In the genomic region with DNA sequence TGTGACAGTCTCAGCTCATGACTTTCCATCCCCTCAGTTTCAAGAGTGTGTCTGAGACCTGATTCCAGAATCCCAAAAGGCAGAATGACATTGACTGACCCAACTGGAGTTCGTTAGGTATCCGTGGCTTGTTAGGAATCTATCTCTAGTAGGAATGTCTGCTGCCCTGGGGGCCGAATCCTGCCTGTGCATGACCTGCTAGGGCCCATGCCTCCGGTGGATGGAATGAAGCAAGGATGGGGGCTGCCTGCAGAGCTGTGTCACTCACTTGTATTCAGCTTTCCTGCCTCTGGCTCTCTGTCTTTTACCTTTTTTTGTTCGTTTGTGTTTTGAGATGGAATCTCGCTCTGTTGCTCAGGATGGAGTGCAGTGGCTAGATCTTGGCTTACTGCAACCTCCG, we compare ENCODE assay signal across 24 cellular contexts.
DNase-seq lines count a peak whose midpoint lies in the region; ATAC-seq, FAIRE-seq and TF ChIP-seq lines count a peak whose summit lies in the region.
"Had no signal": no experiment of that assay in that cellular context is flagged by ENCODE, and none has a peak within 500 bp of the region (broad histone marks: within the 10 kb centered on the region; RNA-seq: fewer than 3 reads in every experiment).

No MANE protein-coding gene starts in this region.

- H3K27ac Mint-ChIP-seq in WTC11: peak overlapping the region; percentile 61; the same call in 1 of the 2 replicates
- H3K27ac Mint-ChIP-seq: activated CD4-positive, alpha-beta T cell treated with anti-CD3 and anti-CD28 coated beads, Interleukin-2, amount 10 ng/mL, durations not matched to agents 24 days and 14 days; T-helper 2 cell treated with Interferon-gamma antibody and Interleukin-4, amounts not matched to agents 5 μg/mL and 100 μg/mL, for 36 hours had no signal

- H3K9me3 ChIP-seq in iPS DF 6.9 (ENCODE audit: control insufficient read depth, insufficient read depth, low read length) (no peaks in the 10 kb centered on the region), smooth muscle cell (replicated peaks; ENCODE audit: low read depth) (no peaks in the 10 kb centered on the region), pancreas (no peaks in the 10 kb centered on the region)
- H3K9me3 ChIP-seq: neutrophil, prostate gland, suprapubic skin had no signal

- no peaks in the 10 kb centered on the region for H3K27me3 Mint-ChIP-seq in WTC11 (ENCODE audit: low read depth)
- H3K27me3 Mint-ChIP-seq: activated CD4-positive, alpha-beta T cell treated with anti-CD3 and anti-CD28 coated beads, Interleukin-2, amount 10 ng/mL, durations not matched to agents 24 days and 14 days had no signal

- TF ChIP-seq CTCF in WTC11 (IDR thresholded peaks at IDR 0.05) (no peak), smooth muscle cell (IDR thresholded peaks at IDR 0.05; ENCODE audit: borderline replicate concordance, insufficient read depth, poor library complexity, severe bottlenecking) (no peak), pancreas (IDR thresholded peaks at IDR 0.05) (no peak)

- H3K36me3 Mint-ChIP-seq in WTC11: no peaks in the 10 kb centered on the region

- no peak overlapping the region for H3K9ac ChIP-seq in smooth muscle cell (ENCODE audit: low read depth)

- peaks cover 4% of the 10 kb centered on the region; the same call in 1 of the 2 replicates for H3K9me3 Mint-ChIP-seq in WTC11
- H3K9me3 Mint-ChIP-seq: activated CD4-positive, alpha-beta T cell treated with anti-CD3 and anti-CD28 coated beads, Interleukin-2, amount 10 ng/mL, durations not matched to agents 24 days and 14 days; activated T-cell treated with anti-CD3 and anti-CD28 coated beads, Interleukin-2, amount 50 U/mL, for 4 hours; T-helper 2 cell treated with Interferon-gamma antibody and Interleukin-4, amounts not matched to agents 5 μg/mL and 100 μg/mL, for 36 hours had no signal

- H3F3A ChIP-seq in smooth muscle cell (ENCODE audit: low read depth): no peaks in the 10 kb centered on the region

- H3K4me2 ChIP-seq in smooth muscle cell: no peak overlapping the region

- H3K27ac ChIP-seq in iPS DF 6.9 (ENCODE audit: low read length): no peak overlapping the region
- H3K27ac ChIP-seq in smooth muscle cell (ENCODE audit: low read depth): peak overlapping the region; percentile 61
- H3K27ac ChIP-seq in pancreas: no peak overlapping the region
- H3K27ac ChIP-seq: C4-2B, neutrophil, prostate gland, suprapubic skin had no signal

- DNase-seq in HTR-8/SVneo (ENCODE audit: insufficient read length, low spot score) (no peak), WTC11 (ENCODE audit: low spot score) (peak; percentile 65), iPS DF 6.9 (ENCODE audit: low read depth, low spot score) (peak; percentile 18), smooth muscle cell (lab: John Stamatoyannopoulos, UW; ENCODE audit: unreplicated experiment) (no peak), globus pallidus (ENCODE audit: low spot score) (no peak), pancreas (no peak), T1000 (lab: John Stamatoyannopoulos, UW) (no peak), inferior parietal cortex (ENCODE audit: extremely low spot score) (no peak)
- DNase-seq: activated CD4-positive, alpha-beta T cell treated with anti-CD3 and anti-CD28 coated beads, Interleukin-2, amount 10 ng/mL, durations not matched to agents 24 days and 14 days; activated gamma-delta T cell treated with Interleukin-2 at 50 U/mL for 16 hours; activated T-cell treated with anti-CD3 and anti-CD28 coated beads, Interleukin-2, amount 50 U/mL, for 4 hours; NCI-H1417 treated with DMSO at 0.1 percent for 48 hours; NCI-H2081 treated with DMSO at 0.1 percent for 48 hours; NCI-H345; NCI-H82; stimulated activated naive CD4-positive, alpha-beta T cell had no signal

- no peaks in the 10 kb centered on the region for H3K36me3 ChIP-seq in iPS DF 6.9 (ENCODE audit: control insufficient read depth, insufficient read depth, low read length)
- H3K36me3 ChIP-seq in smooth muscle cell (ENCODE audit: low read depth): no peaks in the 10 kb centered on the region
- H3K36me3 ChIP-seq in pancreas: no peaks in the 10 kb centered on the region
- H3K36me3 ChIP-seq: neutrophil, prostate gland, suprapubic skin had no signal

- POLR2A ChIA-PET in WTC11 (lab: Charles Lee): interaction anchor here (0.6 kb wide), 1 partner anchor 13 kb away, joined by 3 read pairs; no protein-coding TSS in a partner anchor

- H3K4me3 ChIP-seq in iPS DF 6.9 (ENCODE audit: low read length) (no peak overlapping the region), smooth muscle cell (no peak overlapping the region), pancreas (no peak overlapping the region)
- H3K4me3 ChIP-seq: GM12878, K562, prostate gland, suprapubic skin had no signal

- peak; percentile 96 for ATAC-seq in WTC11
- no peak for ATAC-seq in pancreas
- ATAC-seq: activated T-cell treated with anti-CD3 and anti-CD28 coated beads, Interleukin-2, amount 50 U/mL, for 4 hours; GM12878; K562; left lobe of liver had no signal

- intact Hi-C loops in pancreas (cut with DNase I): no loop called here

- FAIRE-seq in HTR-8/SVneo (lab: Jason Lieb, UNC) (peak; percentile 92), pancreas (lab: Jason Lieb, UNC) (no peak)
- FAIRE-seq: GM12878, K562 had no signal

- H4K20me1 ChIP-seq in smooth muscle cell (ENCODE audit: low read depth): no peaks in the 10 kb centered on the region

- peaks cover 23% of the 10 kb centered on the region for H3K4me1 Mint-ChIP-seq in WTC11
- H3K4me1 Mint-ChIP-seq: activated CD4-positive, alpha-beta T cell treated with anti-CD3 and anti-CD28 coated beads, Interleukin-2, amount 10 ng/mL, durations not matched to agents 24 days and 14 days had no signal

- no CpG with 5 or more reads among the region's 7 CpGs for WGBS in iPS DF 6.9 (ENCODE audit: insufficient coverage, insufficient read length)
- 58% methylated on average over 7 of the region's 7 CpGs for WGBS in smooth muscle cell (ENCODE audit: low lambda C conversion rate)
- WGBS in pancreas, 2 donors: 86 to 87% methylated on average over 7 of the region's 7 CpGs

- no peaks in the 10 kb centered on the region for H3K4me1 ChIP-seq in iPS DF 6.9 (ENCODE audit: control insufficient read depth, insufficient read depth, low read length)
- H3K4me1 ChIP-seq in smooth muscle cell (ENCODE audit: low read depth): no peaks in the 10 kb centered on the region
- H3K4me1 ChIP-seq in pancreas: peaks cover 0 to 4% (median 0%) of the 10 kb centered on the region in 3 donors
- H3K4me1 ChIP-seq: prostate gland, suprapubic skin had no signal

- CTCF ChIA-PET in WTC11 (lab: Charles Lee): interaction anchor here (0.7 to 1.4 kb wide), 5 partner anchors 10 to 91 kb away, joined by 3 to 4 read pairs (median 3); no protein-coding TSS in a partner anchor

- no peak overlapping the region for H3K4me3 Mint-ChIP-seq in WTC11
- H3K4me3 Mint-ChIP-seq: activated CD4-positive, alpha-beta T cell treated with anti-CD3 and anti-CD28 coated beads, Interleukin-2, amount 10 ng/mL, durations not matched to agents 24 days and 14 days; activated T-cell treated with anti-CD3 and anti-CD28 coated beads, Interleukin-2, amount 50 U/mL, for 4 hours; T-helper 2 cell treated with Interferon-gamma antibody and Interleukin-4, amounts not matched to agents 5 μg/mL and 100 μg/mL, for 36 hours had no signal

- H2AFZ ChIP-seq in smooth muscle cell (ENCODE audit: low read depth): no peak overlapping the region

- H3K27me3 ChIP-seq in iPS DF 6.9 (ENCODE audit: control insufficient read depth, insufficient read depth, low read length) (no peaks in the 10 kb centered on the region), smooth muscle cell (ENCODE audit: low read depth) (no peaks in the 10 kb centered on the region), pancreas (no peaks in the 10 kb centered on the region)
- H3K27me3 ChIP-seq: neutrophil, suprapubic skin had no signal

- no peaks in the 10 kb centered on the region for H3K79me2 ChIP-seq in smooth muscle cell (ENCODE audit: low read depth)

TF ChIP-seq in WTC11, 78 proteins besides CTCF, POLR2A, EP300 and RAD21 (continues in another document):
- TF ChIP-seq, protein P1, sequence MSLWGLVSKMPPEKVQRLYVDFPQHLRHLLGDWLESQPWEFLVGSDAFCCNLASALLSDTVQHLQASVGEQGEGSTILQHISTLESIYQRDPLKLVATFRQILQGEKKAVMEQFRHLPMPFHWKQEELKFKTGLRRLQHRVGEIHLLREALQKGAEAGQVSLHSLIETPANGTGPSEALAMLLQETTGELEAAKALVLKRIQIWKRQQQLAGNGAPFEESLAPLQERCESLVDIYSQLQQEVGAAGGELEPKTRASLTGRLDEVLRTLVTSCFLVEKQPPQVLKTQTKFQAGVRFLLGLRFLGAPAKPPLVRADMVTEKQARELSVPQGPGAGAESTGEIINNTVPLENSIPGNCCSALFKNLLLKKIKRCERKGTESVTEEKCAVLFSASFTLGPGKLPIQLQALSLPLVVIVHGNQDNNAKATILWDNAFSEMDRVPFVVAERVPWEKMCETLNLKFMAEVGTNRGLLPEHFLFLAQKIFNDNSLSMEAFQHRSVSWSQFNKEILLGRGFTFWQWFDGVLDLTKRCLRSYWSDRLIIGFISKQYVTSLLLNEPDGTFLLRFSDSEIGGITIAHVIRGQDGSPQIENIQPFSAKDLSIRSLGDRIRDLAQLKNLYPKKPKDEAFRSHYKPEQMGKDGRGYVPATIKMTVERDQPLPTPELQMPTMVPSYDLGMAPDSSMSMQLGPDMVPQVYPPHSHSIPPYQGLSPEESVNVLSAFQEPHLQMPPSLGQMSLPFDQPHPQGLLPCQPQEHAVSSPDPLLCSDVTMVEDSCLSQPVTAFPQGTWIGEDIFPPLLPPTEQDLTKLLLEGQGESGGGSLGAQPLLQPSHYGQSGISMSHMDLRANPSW (CRISPR knock-in tag; conservative IDR thresholded peaks at IDR 0.05; ENCODE audit: low read depth): no peak
- no peak for TF ChIP-seq ZBTB21 (CRISPR knock-in tag; IDR thresholded peaks at IDR 0.05; ENCODE audit: borderline replicate concordance)
- TF ChIP-seq RELA (CRISPR knock-in tag; IDR thresholded peaks at IDR 0.05; ENCODE audit: borderline replicate concordance): no peak
- TF ChIP-seq, protein P2, sequence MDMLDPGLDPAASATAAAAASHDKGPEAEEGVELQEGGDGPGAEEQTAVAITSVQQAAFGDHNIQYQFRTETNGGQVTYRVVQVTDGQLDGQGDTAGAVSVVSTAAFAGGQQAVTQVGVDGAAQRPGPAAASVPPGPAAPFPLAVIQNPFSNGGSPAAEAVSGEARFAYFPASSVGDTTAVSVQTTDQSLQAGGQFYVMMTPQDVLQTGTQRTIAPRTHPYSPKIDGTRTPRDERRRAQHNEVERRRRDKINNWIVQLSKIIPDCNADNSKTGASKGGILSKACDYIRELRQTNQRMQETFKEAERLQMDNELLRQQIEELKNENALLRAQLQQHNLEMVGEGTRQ (CRISPR knock-in tag; IDR thresholded peaks at IDR 0.05): no peak
- no peak for TF ChIP-seq EMX1 (CRISPR knock-in tag; IDR thresholded peaks at IDR 0.05)

Comparison
In these comparisons a context has a peak if more than half of its experiments do, and no peak if none do; other contexts are left out.
1. DNase-seq: peak in WTC11 (single experiment) and iPS DF 6.9 (single experiment); none in HTR-8/SVneo (single experiment), smooth muscle cell (single experiment), globus pallidus (single experiment), pancreas (0 of 6), T1000 (single experiment) and inferior parietal cortex (single experiment).